In the genomic region with DNA sequence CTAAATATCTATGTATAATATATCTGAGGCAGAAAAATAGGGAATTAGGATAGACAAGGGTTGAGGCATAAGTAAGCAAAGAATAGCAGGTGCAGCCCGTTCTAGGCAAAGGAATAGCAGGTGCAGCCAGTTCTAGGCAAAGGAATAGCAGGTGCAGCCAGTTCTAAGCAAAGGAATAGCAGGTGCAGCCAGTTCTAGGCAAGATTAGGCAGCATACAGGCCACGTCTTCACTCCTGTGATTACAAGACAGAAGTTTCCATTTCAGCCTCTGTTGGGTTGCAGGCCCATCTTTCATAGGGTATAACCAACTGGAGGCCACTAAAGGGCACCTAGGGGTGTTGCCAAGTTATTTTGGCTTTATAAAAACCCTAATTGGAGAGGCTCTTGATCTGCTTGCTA, we compare ENCODE assay signal across 16 cellular contexts. TPM values are rescaled to one million over a fixed set of nuclear protein-coding genes. Genes with fewer than 3 reads are reported as not detected.
DNase-seq lines count a peak whose midpoint lies in the region; ATAC-seq, FAIRE-seq and TF ChIP-seq lines count a peak whose summit lies in the region.
"Had no signal": no experiment of that assay in that cellular context is flagged by ENCODE, and none has a peak within 500 bp of the region (broad histone marks: within the 10 kb centered on the region; RNA-seq: fewer than 3 reads in every experiment).

No MANE protein-coding gene starts in this region.

- ATAC-seq in stimulated activated naive CD8-positive, alpha-beta T cell treated with anti-CD3 and anti-CD28 coated beads, Interleukin-15, Interleukin-2, amounts not matched to agents 100 U/mL and 50 U/mL, for 24 hours: no peak
- ATAC-seq in T-helper 17 cell: no peak
- no peak for ATAC-seq in left colon
- ATAC-seq: foreskin keratinocyte, lower lobe of right lung had no signal

- H3K27ac ChIP-seq in kidney (ENCODE audit: low read depth in 2 of 2, low read length in 2 of 2): no peak overlapping the region
- H3K27ac ChIP-seq: 22Rv1, C4-2B, cardiac muscle cell, foreskin keratinocyte, lower lobe of right lung had no signal

- H3K4me1 ChIP-seq in kidney (ENCODE audit: control insufficient read depth in 1 of 2, insufficient read depth in 1 of 2, low read depth in 1 of 2, low read length in 2 of 2): no peaks in the 10 kb centered on the region
- H3K4me1 ChIP-seq: foreskin keratinocyte, lower lobe of right lung had no signal

- H3K36me3 ChIP-seq in kidney (ENCODE audit: control insufficient read depth in 1 of 2, insufficient read depth in 2 of 2, low read length in 2 of 2): no peaks in the 10 kb centered on the region
- H3K36me3 ChIP-seq: cardiac muscle cell, lower lobe of right lung had no signal

- no peaks in the 10 kb centered on the region for H3K9me3 ChIP-seq in T-helper 17 cell (ENCODE audit: control insufficient read depth, low read length, poor library complexity, severe bottlenecking)
- H3K9me3 ChIP-seq in kidney (ENCODE audit: control insufficient read depth in 1 of 2, low read length in 2 of 2): no peaks in the 10 kb centered on the region
- H3K9me3 ChIP-seq: lower lobe of right lung, SK-N-SH had no signal

- DNase-seq in DMS153 (lab: John Stamatoyannopoulos, UW): peak; percentile 25
- DNase-seq in DMS153 treated with DMSO at 0.1 percent for 48 hours (lab: John Stamatoyannopoulos, UW; ENCODE audit: unreplicated experiment): no peak
- no peak for DNase-seq in stimulated activated naive CD8-positive, alpha-beta T cell treated with anti-CD3 and anti-CD28 coated beads, Interleukin-15, Interleukin-2, amounts not matched to agents 100 U/mL and 50 U/mL, for 24 hours
- DNase-seq in T-helper 17 cell: no peak
- no peak for DNase-seq in cerebellar nuclear complex (lab: John Stamatoyannopoulos, UW)
- DNase-seq in left colon: no peak
- DNase-seq in kidney: no peak
- DNase-seq: activated naive CD8-positive, alpha-beta T cell treated with anti-CD3 and anti-CD28 coated beads, Interleukin-2, amount 10 ng/mL, durations not matched to agents 7 days and 5 days; foreskin keratinocyte; lower lobe of right lung; SK-N-SH had no signal

- no peak overlapping the region for H3K9ac ChIP-seq in kidney (ENCODE audit: low read length in 2 of 2)
- H3K9ac ChIP-seq: SK-N-SH had no signal

- no peak overlapping the region for H3K4me3 ChIP-seq in kidney (ENCODE audit: low read length in 2 of 2)
- H3K4me3 ChIP-seq: cardiac muscle cell, lower lobe of right lung had no signal

- peak overlapping the region; percentile 78 for H3K4me3 Mint-ChIP-seq in stimulated activated naive CD8-positive, alpha-beta T cell treated with anti-CD3 and anti-CD28 coated beads, Interleukin-15, Interleukin-2, amounts not matched to agents 100 ng/mL and 50 ng/mL, for 24 hours
- peak overlapping the region; percentile 60 for H3K4me3 Mint-ChIP-seq in T-helper 17 cell
- H3K4me3 Mint-ChIP-seq: nephron had no signal

- FAIRE-seq in kidney (lab: Jason Lieb, UNC): no peak

- H3K4me1 Mint-ChIP-seq in stimulated activated naive CD8-positive, alpha-beta T cell treated with anti-CD3 and anti-CD28 coated beads, Interleukin-15, Interleukin-2, amounts not matched to agents 100 ng/mL and 50 ng/mL, for 24 hours (ENCODE audit: low read depth): peaks cover 12% of the 10 kb centered on the region
- H3K4me1 Mint-ChIP-seq in T-helper 17 cell: peaks cover 29% of the 10 kb centered on the region
- H3K4me1 Mint-ChIP-seq: nephron had no signal

- H3K27me3 Mint-ChIP-seq in stimulated activated naive CD8-positive, alpha-beta T cell treated with anti-CD3 and anti-CD28 coated beads, Interleukin-15, Interleukin-2, amounts not matched to agents 100 ng/mL and 50 ng/mL, for 24 hours: peaks cover 8% of the 10 kb centered on the region
- peaks cover 7% of the 10 kb centered on the region for H3K27me3 Mint-ChIP-seq in T-helper 17 cell
- H3K27me3 Mint-ChIP-seq: activated naive CD8-positive, alpha-beta T cell treated with anti-CD3 and anti-CD28 coated beads, Interleukin-2, amount 10 ng/mL, durations not matched to agents 7 days and 5 days had no signal

- H3K9me3 Mint-ChIP-seq in stimulated activated naive CD8-positive, alpha-beta T cell treated with anti-CD3 and anti-CD28 coated beads, Interleukin-15, Interleukin-2, amounts not matched to agents 100 ng/mL and 50 ng/mL, for 24 hours: no peaks in the 10 kb centered on the region
- H3K9me3 Mint-ChIP-seq: activated naive CD8-positive, alpha-beta T cell treated with anti-CD3 and anti-CD28 coated beads, Interleukin-2, amount 10 ng/mL, durations not matched to agents 7 days and 5 days had no signal

- intact Hi-C loops in left colon (cut with DNase I, micrococcal nuclease) (no loop called here), kidney (cut with DNase I) (no loop called here)

- H3K36me3 Mint-ChIP-seq in stimulated activated naive CD8-positive, alpha-beta T cell treated with anti-CD3 and anti-CD28 coated beads, Interleukin-15, Interleukin-2, amounts not matched to agents 100 ng/mL and 50 ng/mL, for 24 hours (ENCODE audit: low read depth): no peaks in the 10 kb centered on the region
- H3K36me3 Mint-ChIP-seq in T-helper 17 cell (ENCODE audit: low read depth): peaks cover 5% of the 10 kb centered on the region
- H3K36me3 Mint-ChIP-seq: activated naive CD8-positive, alpha-beta T cell treated with anti-CD3 and anti-CD28 coated beads, Interleukin-2, amount 10 ng/mL, durations not matched to agents 7 days and 5 days had no signal

- H3K27ac Mint-ChIP-seq in stimulated activated naive CD8-positive, alpha-beta T cell treated with anti-CD3 and anti-CD28 coated beads, Interleukin-15, Interleukin-2, amounts not matched to agents 100 ng/mL and 50 ng/mL, for 24 hours: no peak overlapping the region
- peak overlapping the region; percentile 19 for H3K27ac Mint-ChIP-seq in T-helper 17 cell
- H3K27ac Mint-ChIP-seq: activated naive CD8-positive, alpha-beta T cell treated with anti-CD3 and anti-CD28 coated beads, Interleukin-2, amount 10 ng/mL, durations not matched to agents 7 days and 5 days; nephron had no signal

- TF ChIP-seq CTCF in kidney (IDR thresholded peaks at IDR 0.05; ENCODE audit: borderline replicate concordance, extremely low read depth, insufficient read depth): no peak

RNA-seq across cellular contexts. Expression of a gene that starts 28.8 kb away (rescaled TPM):
- total RNA-seq in T-helper 17 cell (10 to 100 TPM; 92.4 to 96.0 TPM), left colon (10 to 100 TPM; 17.3 to 18.4 TPM), kidney (21.7 TPM)
- 12.3 TPM for polyA plus RNA-seq in kidney (ENCODE audit: insufficient read depth, low read depth, low replicate concordance)
